ENCODE assay signal across 10 cellular contexts in the genomic region with DNA sequence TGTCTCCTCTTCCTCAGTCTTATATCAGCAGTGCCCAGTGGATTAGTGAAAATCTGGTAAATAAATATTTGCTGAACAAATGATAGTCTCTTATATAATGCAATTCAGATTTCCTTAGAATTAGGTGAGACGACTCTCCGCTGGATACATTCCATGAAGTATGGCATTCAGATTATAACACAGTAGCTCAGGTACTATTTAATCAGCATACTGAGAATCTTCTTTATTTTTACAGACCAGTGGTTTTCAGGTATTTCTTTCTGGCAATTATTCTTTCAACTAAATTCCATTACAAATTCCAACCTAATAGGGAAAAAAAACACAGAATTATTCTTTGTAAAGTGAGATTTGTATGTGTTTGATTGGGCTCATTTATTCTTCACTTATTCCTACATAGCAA.
"Had no signal": no experiment of that assay in that cellular context is flagged by ENCODE, and none has a peak within 500 bp of the region (broad histone marks: within the 10 kb centered on the region; RNA-seq: fewer than 3 reads in every experiment).

No MANE protein-coding gene starts in this region.

- H3K27me3 Mint-ChIP-seq: IgD-negative memory B cell had no signal

- H3K9me3 ChIP-seq: HAP-1 had no signal

- H3K4me1 Mint-ChIP-seq: IgD-negative memory B cell had no signal

- H3K27ac Mint-ChIP-seq: HFFc6, IgD-negative memory B cell had no signal

- DNase-seq: GM23248, GOT3, H7, HFFc6 had no signal

- H3K9me3 Mint-ChIP-seq: IgD-negative memory B cell had no signal

- H3K4me3 ChIP-seq: GM23248, HAP-1, K562 had no signal

- H3K9ac ChIP-seq: GM23248 had no signal

- ATAC-seq: HCT116, HepG2, K562 had no signal

- H3K36me3 Mint-ChIP-seq: IgD-negative memory B cell had no signal

- H3K27ac ChIP-seq: GM23248, HL-60 had no signal

- H3K4me1 ChIP-seq: HAP-1 had no signal

- H3K36me3 ChIP-seq: HAP-1 had no signal

- H3K4me3 Mint-ChIP-seq: HFFc6, IgD-negative memory B cell had no signal
